Comparison of ENCODE assay signal across 11 cellular contexts in genomic region chr7:155810607-155811559, GRCh38. TPM values are rescaled to one million over a fixed set of nuclear protein-coding genes. Genes with fewer than 3 reads are reported as not detected.
DNase-seq lines count a peak whose midpoint lies in the region; ATAC-seq and TF ChIP-seq lines count a peak whose summit lies in the region.
"Had no signal": no experiment of that assay in that cellular context is flagged by ENCODE, and none has a peak within 500 bp of the region (broad histone marks: within the 10 kb centered on the region; RNA-seq: fewer than 3 reads in every experiment).

No MANE protein-coding gene starts in this region.

- no peak overlapping the region for H2BK12ac ChIP-seq in mesenchymal stem cell (ENCODE audit: low read length in 2 of 2)

- intact Hi-C loops in right cardiac atrium (cut with DNase I): no loop called here
- intact Hi-C loops in dorsolateral prefrontal cortex (cut with DNase I): loop anchor here in 1 of 2 donors (5.0 kb wide), 2 partner anchors 661 to 956 kb away; no protein-coding TSS in a partner anchor
- intact Hi-C loops in upper lobe of right lung (cut with DNase I): loop anchor here (10.0 kb wide), 1 partner anchor 664 kb away; no protein-coding TSS in a partner anchor
- intact Hi-C loops in sciatic nerve (cut with DNase I): loop anchor here (10.0 kb wide), 1 partner anchor 654 kb away; no protein-coding TSS in a partner anchor
- intact Hi-C loops in transverse colon (cut with DNase I; ENCODE audit: low total_unique reads): no loop called here
- intact Hi-C loops in body of pancreas (cut with DNase I): no loop called here

- H2AK5ac ChIP-seq in mesenchymal stem cell (ENCODE audit: low read length, severe bottlenecking): no peak overlapping the region

- H4K91ac ChIP-seq in mesenchymal stem cell (ENCODE audit: low read length): no peak overlapping the region

- H2BK5ac ChIP-seq in mesenchymal stem cell (ENCODE audit: low read depth, low read length, poor library complexity, severe bottlenecking): no peak overlapping the region

- no peak for TF ChIP-seq EP300 in transverse colon (IDR thresholded peaks at IDR 0.05; ENCODE audit: low read depth)

- TF ChIP-seq POLR2A in transverse colon (IDR thresholded peaks at IDR 0.05) (no peak), body of pancreas (IDR thresholded peaks at IDR 0.05) (no peak)

- no peaks in the 10 kb centered on the region for H3K79me1 ChIP-seq in mesenchymal stem cell (replicated peaks; ENCODE audit: low read length, poor library complexity, severe bottlenecking)

- WGBS in right cardiac atrium: 2% methylated on average over 31 of the region's 31 CpGs
- 2% methylated on average over 20 of the region's 31 CpGs for WGBS in mesenchymal stem cell
- WGBS in transverse colon (ENCODE audit: low coverage in 1 of 2), 2 donors: 8 to 10% methylated on average over 7 to 31 of the region's 31 CpGs
- WGBS in body of pancreas, 2 donors: 3 to 4% methylated on average over 30 to 31 of the region's 31 CpGs

- no peak overlapping the region for H4K8ac ChIP-seq in mesenchymal stem cell (ENCODE audit: low read length)

- H2BK15ac ChIP-seq in mesenchymal stem cell (ENCODE audit: low read depth, poor library complexity, severe bottlenecking): no peak overlapping the region

- ATAC-seq in right cardiac atrium (no peak), upper lobe of right lung (no peak), sciatic nerve (no peak), body of pancreas (no peak)

- H3K4ac ChIP-seq in mesenchymal stem cell (ENCODE audit: low read depth in 1 of 2, low read length in 2 of 2): no peak overlapping the region

- no peak overlapping the region for H2AFZ ChIP-seq in mesenchymal stem cell (ENCODE audit: low read depth, low read length)

- TF ChIP-seq CTCF in cardiac muscle cell (IDR thresholded peaks at IDR 0.05; ENCODE audit: low read depth, low read length) (no peak), dorsolateral prefrontal cortex (IDR thresholded peaks at IDR 0.05 in 54 of 56, conservative IDR thresholded peaks at IDR 0.05 in 2 of 56; ENCODE audit: low read depth in 1 of 56, partially characterized antibody in 56 of 56) (no peak), upper lobe of right lung (IDR thresholded peaks at IDR 0.05) (no peak), transverse colon (IDR thresholded peaks at IDR 0.05) (no peak), body of pancreas (IDR thresholded peaks at IDR 0.05) (no peak)

- H3K18ac ChIP-seq in mesenchymal stem cell (ENCODE audit: low read depth in 1 of 2, low read length in 2 of 2): no peak overlapping the region

- no peak for DNase-seq in cardiac muscle cell (ENCODE audit: low read depth in 1 of 2, low spot score in 1 of 2)
- no peak for DNase-seq in right cardiac atrium
- DNase-seq in dorsolateral prefrontal cortex: no peak
- no peak for DNase-seq in mesenchymal stem cell
- DNase-seq in upper lobe of right lung: no peak
- DNase-seq in sciatic nerve (ENCODE audit: low spot score): no peak
- DNase-seq in transverse colon: no peak
- DNase-seq in body of pancreas: no peak
- DNase-seq: COR-L47, thyroid gland had no signal

- in situ Hi-C loops in transverse colon (cut with MboI; ENCODE audit: low pct_ligation_motif_present in 1 of 4, low pct_unique_long_range_greater_than_20kb in 1 of 4, low sequenced_read_pairs in 3 of 4): loop anchor here in 2 of 4 donors (10.0 to 25.0 kb wide), 3 partner anchors 651 to 1001 kb away; no protein-coding TSS in a partner anchor

- no peak overlapping the region for H2BK120ac ChIP-seq in mesenchymal stem cell (ENCODE audit: low read depth, low read length)

- peak overlapping the region in 1 of 2 experiments; percentile 81 for H3K23ac ChIP-seq in mesenchymal stem cell (ENCODE audit: low read length in 2 of 2)

- no peak overlapping the region for H3K9ac ChIP-seq in mesenchymal stem cell (ENCODE audit: low read length)

- H3K9me3 ChIP-seq in cardiac muscle cell (ENCODE audit: low read depth): no peaks in the 10 kb centered on the region
- no peaks in the 10 kb centered on the region for H3K9me3 ChIP-seq in right cardiac atrium (ENCODE audit: control insufficient read depth, low read length)
- H3K9me3 ChIP-seq in mesenchymal stem cell (ENCODE audit: control insufficient read depth, low read length): no peaks in the 10 kb centered on the region
- no peaks in the 10 kb centered on the region for H3K9me3 ChIP-seq in upper lobe of right lung
- H3K9me3 ChIP-seq in transverse colon: no peaks in the 10 kb centered on the region
- no peaks in the 10 kb centered on the region for H3K9me3 ChIP-seq in body of pancreas
- H3K9me3 ChIP-seq: ascending aorta, thyroid gland had no signal

- no peak overlapping the region for H3K14ac ChIP-seq in mesenchymal stem cell (ENCODE audit: low read length in 2 of 2)

- H3K36me3 ChIP-seq in cardiac muscle cell (no peaks in the 10 kb centered on the region), mesenchymal stem cell (ENCODE audit: control insufficient read depth in 1 of 2, insufficient read depth in 2 of 2, low read depth in 1 of 2, low read length in 2 of 2) (no peaks in the 10 kb centered on the region), upper lobe of right lung (no peaks in the 10 kb centered on the region), transverse colon (no peaks in the 10 kb centered on the region), body of pancreas (replicated peaks in 1 of 2; ENCODE audit: insufficient read depth in 1 of 2, low read depth in 2 of 2) (no peaks in the 10 kb centered on the region)
- H3K36me3 ChIP-seq: ascending aorta, thyroid gland had no signal

- peaks cover 9% of the 10 kb centered on the region for H3K4me1 ChIP-seq in cardiac muscle cell (ENCODE audit: low read depth)
- H3K4me1 ChIP-seq in right cardiac atrium (ENCODE audit: control insufficient read depth, insufficient read depth, low read length): peaks cover 1% of the 10 kb centered on the region
- H3K4me1 ChIP-seq in mesenchymal stem cell (ENCODE audit: control insufficient read depth, insufficient read depth, low read depth, low read length): peaks cover 64% of the 10 kb centered on the region
- H3K4me1 ChIP-seq in upper lobe of right lung: peaks cover 35% of the 10 kb centered on the region
- peaks cover under 1 to 64% (median 47%) of the 10 kb centered on the region in 4 donors for H3K4me1 ChIP-seq in transverse colon
- H3K4me1 ChIP-seq in body of pancreas: peaks cover 40% of the 10 kb centered on the region

- H3K27ac ChIP-seq in cardiac muscle cell (no peak overlapping the region), right cardiac atrium (ENCODE audit: low read length) (no peak overlapping the region), dorsolateral prefrontal cortex (no peak overlapping the region), mesenchymal stem cell (ENCODE audit: low read length, poor library complexity, severe bottlenecking) (no peak overlapping the region), upper lobe of right lung (no peak overlapping the region), transverse colon (no peak overlapping the region), body of pancreas (no peak overlapping the region)
- H3K27ac ChIP-seq: ascending aorta, thyroid gland had no signal

- H3K4me3 ChIP-seq in cardiac muscle cell (peak overlapping the region; percentile 8), right cardiac atrium (ENCODE audit: low read length) (no peak overlapping the region), dorsolateral prefrontal cortex (peak overlapping the region in 56 of 59 donors; percentile 12 to 71 (median 50)), mesenchymal stem cell (ENCODE audit: insufficient read depth in 1 of 2, low read depth in 1 of 2, low read length in 2 of 2) (no peak overlapping the region), upper lobe of right lung (peak overlapping the region; percentile 52), transverse colon (peak overlapping the region in 1 of 4 donors; percentile 48), body of pancreas (no peak overlapping the region)
- H3K4me3 ChIP-seq: thyroid gland had no signal

- H3K4me2 ChIP-seq in mesenchymal stem cell (ENCODE audit: low read length, poor library complexity, severe bottlenecking): peak overlapping the region; percentile 91

- H3K27me3 ChIP-seq in cardiac muscle cell (peaks cover 100% of the 10 kb centered on the region), right cardiac atrium (ENCODE audit: control insufficient read depth, insufficient read depth) (no peaks in the 10 kb centered on the region), dorsolateral prefrontal cortex (peaks cover 0 to 99% (median 83%) of the 10 kb centered on the region in 45 donors), mesenchymal stem cell (ENCODE audit: control insufficient read depth in 1 of 2, insufficient read depth in 1 of 2, low read length in 2 of 2) (peaks cover 68 to 89% of the 10 kb centered on the region in 2 experiments), upper lobe of right lung (peaks cover 89% of the 10 kb centered on the region), transverse colon (peaks cover 100% of the 10 kb centered on the region), body of pancreas (peaks cover 0 to 20% of the 10 kb centered on the region in 2 donors)

RNA-seq across cellular contexts. Expression of gene SHH, which starts 1.4 kb away (rescaled TPM):
- not detected in 2 replicates for total RNA-seq in cardiac muscle cell
- not detected in 2 replicates for polyA plus RNA-seq in cardiac muscle cell
- total RNA-seq in right cardiac atrium: not detected
- not detected for polyA plus RNA-seq in right cardiac atrium
- 1 to 10 TPM in 118 of 120 experiments, under 1 TPM in 2; 0.53 to 5.9 (median 2.7) TPM for total RNA-seq in dorsolateral prefrontal cortex
- polyA plus RNA-seq in mesenchymal stem cell (2013, experiment 1 of 2): 0.01 TPM
- polyA plus RNA-seq in mesenchymal stem cell (2013, experiment 2 of 2): not detected
- total RNA-seq in upper lobe of right lung: 10.1 TPM
- 16.7 TPM for total RNA-seq in sciatic nerve
- 1 to 10 TPM in 3 of 4 donors, under 1 TPM in 1; 0.40 to 3.7 (median 2.0) TPM for total RNA-seq in transverse colon
- total RNA-seq in body of pancreas: under 1 TPM; 0.33 to 0.78 TPM
- total RNA-seq: thyroid gland had no signal

Comparison
In these comparisons a context has a peak if more than half of its experiments do, and no peak if none do; other contexts are left out.
1. H3K4me3 ChIP-seq: peak in cardiac muscle cell (single experiment), dorsolateral prefrontal cortex (56 of 59) and upper lobe of right lung (single experiment); none in right cardiac atrium (single experiment), mesenchymal stem cell (0 of 2) and body of pancreas (0 of 2).
2. intact Hi-C loops: an anchor here in upper lobe of right lung (10.0 kb wide) and sciatic nerve (10.0 kb wide); none called in right cardiac atrium, transverse colon and body of pancreas.